ENCODE assay signal across 10 cellular contexts in genomic region chr2:135664623-135665068, GRCh38.
DNase-seq lines count a peak whose midpoint lies in the region; ATAC-seq and TF ChIP-seq lines count a peak whose summit lies in the region.
"Had no signal": no experiment of that assay in that cellular context is flagged by ENCODE, and none has a peak within 500 bp of the region (broad histone marks: within the 10 kb centered on the region; RNA-seq: fewer than 3 reads in every experiment).

No MANE protein-coding gene starts in this region.

- POLR2A ChIA-PET in BJ (lab: Charles Lee), result no interaction called here

- peaks cover 37% of the 10 kb centered on the region for H3K4me1 Mint-ChIP-seq in activated T-helper 1 cell treated with anti-CD3 and anti-CD28 coated beads, Interleukin-12 subunit alpha, Interleukin-12 subunit beta, Interleukin-2, Interleukin-4 antibody, amounts not matched to agents 30 ng/mL and 10 ng/mL and 1 ng/mL, durations not matched to agents 14 hours and 24 hours and 36 hours (ENCODE audit: low read depth)

- H3K4me3 Mint-ChIP-seq in activated T-helper 1 cell treated with anti-CD3 and anti-CD28 coated beads, Interleukin-12 subunit alpha, Interleukin-12 subunit beta, Interleukin-2, Interleukin-4 antibody, amounts not matched to agents 30 ng/mL and 10 ng/mL and 1 ng/mL, durations not matched to agents 14 hours and 24 hours and 36 hours, result no peak overlapping the region
- H3K4me3 Mint-ChIP-seq: brain, type B pancreatic cell had no signal

- peak; percentile 13 for DNase-seq in BJ (ENCODE audit: low read depth)
- no peak for DNase-seq in activated T-helper 1 cell treated with anti-CD3 and anti-CD28 coated beads, Interleukin-12 subunit alpha, Interleukin-12 subunit beta, Interleukin-2, Interleukin-4 antibody, amounts not matched to agents 30 ng/mL and 10 ng/mL and 1 ng/mL, durations not matched to agents 14 hours and 24 hours and 36 hours (ENCODE audit: low spot score)
- DNase-seq in caudate nucleus (lab: John Stamatoyannopoulos, UW), result no peak
- DNase-seq in putamen (ENCODE audit: low spot score), result no peak
- no peak for DNase-seq in SK-N-DZ (ENCODE audit: low spot score)

- CTCF ChIA-PET in BJ (lab: Yijun Ruan, JAX), result no interaction called here

- H3K36me3 ChIP-seq in BJ (ENCODE audit: control insufficient read depth, insufficient read depth, low read length), result 0 out of 2 replicates have a peak, but pooled peaks cover 1% of the 10 kb centered on the region

- H3K27ac ChIP-seq in caudate nucleus (ENCODE audit: low read depth, low read length), result no peak overlapping the region

- peak; percentile 94 for ATAC-seq in GM19023 (IDR thresholded peaks at IDR 0.05; ENCODE audit: unreplicated experiment)
- peak; percentile 90 for ATAC-seq in HG03039 (IDR thresholded peaks at IDR 0.05; ENCODE audit: unreplicated experiment)
- ATAC-seq in GM21367 (IDR thresholded peaks at IDR 0.05; ENCODE audit: unreplicated experiment), result no peak

- TF ChIP-seq CTCF in BJ (IDR thresholded peaks at IDR 0.05; ENCODE audit: insufficient read depth, low read depth, low read length), result no peak

- peak overlapping the region; percentile 71 for H3K27ac Mint-ChIP-seq in activated T-helper 1 cell treated with anti-CD3 and anti-CD28 coated beads, Interleukin-12 subunit alpha, Interleukin-12 subunit beta, Interleukin-2, Interleukin-4 antibody, amounts not matched to agents 30 ng/mL and 10 ng/mL and 1 ng/mL, durations not matched to agents 14 hours and 24 hours and 36 hours
- H3K27ac Mint-ChIP-seq: type B pancreatic cell had no signal

- no peak overlapping the region for H3K4me3 ChIP-seq in BJ (ENCODE audit: low read depth, low read length)

- intact Hi-C loops in activated T-helper 1 cell treated with anti-CD3 and anti-CD28 coated beads, Interleukin-12 subunit alpha, Interleukin-12 subunit beta, Interleukin-2, Interleukin-4 antibody, amounts not matched to agents 30 ng/mL and 10 ng/mL and 1 ng/mL, durations not matched to agents 14 hours and 24 hours and 36 hours (cut with micrococcal nuclease), result loop anchor here (1.0 to 10.0 kb wide), 10 partner anchors 25 to 718 kb away; partner anchors contain the start of genes R3HDM1, RAB3GAP1, UBXN4 and ZRANB3

- no peaks in the 10 kb centered on the region for H3K9me3 Mint-ChIP-seq in activated T-helper 1 cell treated with anti-CD3 and anti-CD28 coated beads, Interleukin-12 subunit alpha, Interleukin-12 subunit beta, Interleukin-2, Interleukin-4 antibody, amounts not matched to agents 30 ng/mL and 10 ng/mL and 1 ng/mL, durations not matched to agents 14 hours and 24 hours and 36 hours
- H3K9me3 Mint-ChIP-seq: brain, type B pancreatic cell had no signal

- H3K36me3 Mint-ChIP-seq in activated T-helper 1 cell treated with anti-CD3 and anti-CD28 coated beads, Interleukin-12 subunit alpha, Interleukin-12 subunit beta, Interleukin-2, Interleukin-4 antibody, amounts not matched to agents 30 ng/mL and 10 ng/mL and 1 ng/mL, durations not matched to agents 14 hours and 24 hours and 36 hours (ENCODE audit: low read depth), result peaks cover 32% of the 10 kb centered on the region

- H3K27me3 ChIP-seq in BJ (ENCODE audit: control insufficient read depth, insufficient read depth, low read length), result no peaks in the 10 kb centered on the region

- no peaks in the 10 kb centered on the region for H3K27me3 Mint-ChIP-seq in activated T-helper 1 cell treated with anti-CD3 and anti-CD28 coated beads, Interleukin-12 subunit alpha, Interleukin-12 subunit beta, Interleukin-2, Interleukin-4 antibody, amounts not matched to agents 30 ng/mL and 10 ng/mL and 1 ng/mL, durations not matched to agents 14 hours and 24 hours and 36 hours (ENCODE audit: insufficient read depth)
- H3K27me3 Mint-ChIP-seq: brain, type B pancreatic cell had no signal
